11 cellular contexts compared by ENCODE assay signal in genomic region chr2:43539991-43540860, GRCh38. TPM values are rescaled to one million over a fixed set of nuclear protein-coding genes. Genes with fewer than 3 reads are reported as not detected.
A peak's percentile ranks its signal among the peaks of the same experiment; 100 is the strongest.
DNase-seq lines count a peak whose midpoint lies in the region; ATAC-seq, FAIRE-seq and TF ChIP-seq lines count a peak whose summit lies in the region.
"Had no signal": no experiment of that assay in that cellular context is flagged by ENCODE, and none has a peak within 500 bp of the region (broad histone marks: within the 10 kb centered on the region; RNA-seq: fewer than 3 reads in every experiment).

No MANE protein-coding gene starts in this region.

- H3K27ac Mint-ChIP-seq in HFFc6: peak overlapping the region; percentile 75
- no peak overlapping the region for H3K27ac Mint-ChIP-seq in activated naive CD4-positive, alpha-beta T cell treated with anti-CD3 and anti-CD28 coated beads for 36 hours

- H3K4me3 Mint-ChIP-seq in HFFc6: peak overlapping the region; percentile 61
- no peak overlapping the region for H3K4me3 Mint-ChIP-seq in activated naive CD4-positive, alpha-beta T cell treated with anti-CD3 and anti-CD28 coated beads for 36 hours

- no peak overlapping the region for H2AFZ ChIP-seq in MM.1S (ENCODE audit: low read length)
- H2AFZ ChIP-seq: PC-9 had no signal

- H3F3A ChIP-seq in MM.1S (ENCODE audit: insufficient read depth, low read length): no peaks in the 10 kb centered on the region

- H3K79me2 ChIP-seq in MM.1S (ENCODE audit: low read length): no peaks in the 10 kb centered on the region

- CTCF ChIA-PET in activated naive CD4-positive, alpha-beta T cell treated with anti-CD3 and anti-CD28 coated beads for 36 hours (lab: Charles Lee): interaction anchor here (1.6 to 4.0 kb wide), 3 partner anchors 19 to 413 kb away, joined by 10 to 15 read pairs (median 11); no protein-coding TSS in a partner anchor

- no peaks in the 10 kb centered on the region for H3K9me2 ChIP-seq in MM.1S (replicated peaks; ENCODE audit: insufficient read depth, low read length)

- intact Hi-C loops in kidney (cut with DNase I): no loop called here
- intact Hi-C loops in activated naive CD4-positive, alpha-beta T cell treated with anti-CD3 and anti-CD28 coated beads for 36 hours (cut with micrococcal nuclease): loop anchor here (5.0 kb wide), 3 partner anchors 248 to 713 kb away; no protein-coding TSS in a partner anchor

- in situ Hi-C loops in astrocyte of the cerebellum (cut with HindIII; ENCODE audit: low sequenced_read_pairs): loop anchor here (10.0 kb wide), 1 partner anchor 315 kb away; the partner anchor contains the start of gene ZFP36L2

- peak; percentile 60 for FAIRE-seq in kidney (lab: Jason Lieb, UNC)
- FAIRE-seq: GM18507 had no signal

- no peak overlapping the region for H3K27ac ChIP-seq in kidney (ENCODE audit: low read depth in 2 of 2, low read length in 2 of 2)
- peak overlapping the region; percentile 79 for H3K27ac ChIP-seq in subcutaneous abdominal adipose tissue (ENCODE audit: low read depth, low read length)
- no peak overlapping the region for H3K27ac ChIP-seq in MM.1S (ENCODE audit: low read length)
- H3K27ac ChIP-seq: PC-9 had no signal

- H3K9ac ChIP-seq in kidney (ENCODE audit: low read length in 2 of 2) (no peak overlapping the region), subcutaneous abdominal adipose tissue (ENCODE audit: low read length in 5 of 5) (peak overlapping the region in 1 of 5 donors; percentile 44), MM.1S (ENCODE audit: low read length) (no peak overlapping the region)

- H3K36me3 Mint-ChIP-seq in HFFc6 (ENCODE audit: low read depth): peaks cover 1% of the 10 kb centered on the region; the same call in 1 of the 2 replicates
- H3K36me3 Mint-ChIP-seq in activated naive CD4-positive, alpha-beta T cell treated with anti-CD3 and anti-CD28 coated beads for 36 hours (ENCODE audit: low read depth): peaks cover 16% of the 10 kb centered on the region

- H3K4me1 ChIP-seq in kidney (ENCODE audit: control insufficient read depth in 1 of 2, insufficient read depth in 1 of 2, low read depth in 1 of 2, low read length in 2 of 2): peaks cover 0 to 3% of the 10 kb centered on the region in 2 donors
- peaks cover 0 to 11% (median 5%) of the 10 kb centered on the region in 5 donors for H3K4me1 ChIP-seq in subcutaneous abdominal adipose tissue (ENCODE audit: control insufficient read depth in 5 of 5, insufficient read depth in 5 of 5, low read length in 5 of 5)
- no peaks in the 10 kb centered on the region for H3K4me1 ChIP-seq in MM.1S (ENCODE audit: low read length)

- H3K27me3 Mint-ChIP-seq in HFFc6 (ENCODE audit: insufficient read depth): no peaks in the 10 kb centered on the region; the same call in 1 of the 2 replicates
- H3K27me3 Mint-ChIP-seq in activated naive CD4-positive, alpha-beta T cell treated with anti-CD3 and anti-CD28 coated beads for 36 hours (ENCODE audit: low read depth): no peaks in the 10 kb centered on the region

- TF ChIP-seq CTCF in HFFc6 (IDR thresholded peaks at IDR 0.05) (no peak), astrocyte of the cerebellum (IDR thresholded peaks at IDR 0.05; ENCODE audit: low read depth, low read length, missing control alignments) (no peak), kidney (IDR thresholded peaks at IDR 0.05; ENCODE audit: borderline replicate concordance, extremely low read depth, insufficient read depth) (no peak), MM.1S (IDR thresholded peaks at IDR 0.05; ENCODE audit: low read length) (no peak)

- H3K27me3 ChIP-seq in subcutaneous abdominal adipose tissue (ENCODE audit: control insufficient read depth in 5 of 5, insufficient read depth in 4 of 5, low read length in 5 of 5) (no peaks in the 10 kb centered on the region), MM.1S (replicated peaks; ENCODE audit: insufficient read depth, low read length) (no peaks in the 10 kb centered on the region)

- peaks cover 36% of the 10 kb centered on the region for H3K4me1 Mint-ChIP-seq in HFFc6 (ENCODE audit: low read depth)
- peaks cover 15% of the 10 kb centered on the region for H3K4me1 Mint-ChIP-seq in activated naive CD4-positive, alpha-beta T cell treated with anti-CD3 and anti-CD28 coated beads for 36 hours (ENCODE audit: low read depth)

- H3K4me2 ChIP-seq in MM.1S (ENCODE audit: low read depth, low read length): no peak overlapping the region
- H3K4me2 ChIP-seq: PC-9 had no signal

- ATAC-seq in HG03097 (IDR thresholded peaks at IDR 0.05; ENCODE audit: low FRiP score, unreplicated experiment): no peak

- H3K36me3 ChIP-seq in kidney (ENCODE audit: control insufficient read depth in 1 of 2, insufficient read depth in 2 of 2, low read length in 2 of 2): peaks cover 0 to 2% of the 10 kb centered on the region in 2 donors
- peaks cover 0 to 8% (median 3%) of the 10 kb centered on the region in 5 donors for H3K36me3 ChIP-seq in subcutaneous abdominal adipose tissue (ENCODE audit: control insufficient read depth in 5 of 5, insufficient read depth in 5 of 5, low read length in 5 of 5)
- no peaks in the 10 kb centered on the region for H3K36me3 ChIP-seq in MM.1S (replicated peaks; ENCODE audit: insufficient read depth, low read length)

- no peaks in the 10 kb centered on the region for H3K9me3 Mint-ChIP-seq in HFFc6
- H3K9me3 Mint-ChIP-seq in activated naive CD4-positive, alpha-beta T cell treated with anti-CD3 and anti-CD28 coated beads for 36 hours: no peaks in the 10 kb centered on the region

- H4K20me1 ChIP-seq in MM.1S (ENCODE audit: insufficient read depth, low read length): no peaks in the 10 kb centered on the region

- DNase-seq in HFFc6: peak; percentile 81
- DNase-seq in astrocyte of the cerebellum (ENCODE audit: low read depth): peak; percentile 80
- DNase-seq in kidney: peak; percentile 63
- no peak for DNase-seq in D341Med (ENCODE audit: low spot score)
- DNase-seq in activated naive CD4-positive, alpha-beta T cell treated with anti-CD3 and anti-CD28 coated beads for 36 hours: no peak
- DNase-seq in MM.1S: no peak
- DNase-seq: activated effector memory CD4-positive, alpha-beta T cell treated with Interleukin-2 at 50 U/mL for 16 hours had no signal

- H3K9me3 ChIP-seq in kidney (ENCODE audit: control insufficient read depth in 1 of 2, low read length in 2 of 2): no peaks in the 10 kb centered on the region
- no peaks in the 10 kb centered on the region for H3K9me3 ChIP-seq in subcutaneous abdominal adipose tissue (ENCODE audit: control insufficient read depth in 5 of 5, low read length in 5 of 5)
- no peaks in the 10 kb centered on the region for H3K9me3 ChIP-seq in MM.1S (replicated peaks; ENCODE audit: insufficient read depth, low read length)

- no peak overlapping the region for H3K4me3 ChIP-seq in astrocyte of the cerebellum (ENCODE audit: low read depth, low read length)
- no peak overlapping the region for H3K4me3 ChIP-seq in kidney (ENCODE audit: low read length in 2 of 2)
- no peak overlapping the region for H3K4me3 ChIP-seq in subcutaneous abdominal adipose tissue (ENCODE audit: low read depth in 1 of 5, low read length in 5 of 5)
- H3K4me3 ChIP-seq in MM.1S (ENCODE audit: low read length): no peak overlapping the region
- H3K4me3 ChIP-seq: PC-9 had no signal

RNA-seq across cellular contexts. Expression of gene THADA, which starts 55.6 kb away (rescaled TPM):
- total RNA-seq in HFFc6 (2021; fragmentation: NEBNext Ultra II Directional; extraction: Animal tissue kit (Norgen Biotek cat#: 25700)): 10 to 100 TPM; 14.3 to 20.5 (median 17.3) TPM
- total RNA-seq in kidney: 45.1 TPM
- 21.4 TPM for polyA plus RNA-seq in kidney (ENCODE audit: insufficient read depth, low read depth, low replicate concordance)
- total RNA-seq in activated naive CD4-positive, alpha-beta T cell treated with anti-CD3 and anti-CD28 coated beads for 36 hours: 10 to 100 TPM; 28.6 to 31.5 TPM

Comparison
In these comparisons a context has a peak if more than half of its experiments do, and no peak if none do; other contexts are left out.
1. DNase-seq: peak in HFFc6 (single experiment), astrocyte of the cerebellum (single experiment) and kidney (single experiment); none in D341Med (single experiment), activated naive CD4-positive, alpha-beta T cell treated with anti-CD3 and anti-CD28 coated beads for 36 hours (single experiment) and MM.1S (single experiment).